24 cellular contexts compared by ENCODE assay signal in genomic region chr22:25453557-25453956, GRCh38.
A peak's percentile ranks its signal among the peaks of the same experiment; 100 is the strongest.
DNase-seq lines count a peak whose midpoint lies in the region; ATAC-seq and TF ChIP-seq lines count a peak whose summit lies in the region.
"Had no signal": no experiment of that assay in that cellular context is flagged by ENCODE, and none has a peak within 500 bp of the region (broad histone marks: within the 10 kb centered on the region; RNA-seq: fewer than 3 reads in every experiment).

No MANE protein-coding gene starts in this region.

- H3K27ac Mint-ChIP-seq in activated naive CD4-positive, alpha-beta T cell treated with anti-CD3 and anti-CD28 coated beads, Interleukin-2, amount 50 U/mL, for 72 hours = peak overlapping the region; percentile 75 to 78
- peak overlapping the region; percentile 79 for H3K27ac Mint-ChIP-seq in activated T-helper 1 cell treated with anti-CD3 and anti-CD28 coated beads, Interleukin-12 subunit alpha, Interleukin-12 subunit beta, Interleukin-2, Interleukin-4 antibody, amounts not matched to agents 30 ng/mL and 10 ng/mL and 1 ng/mL, durations not matched to agents 14 hours and 24 hours and 36 hours
- peak overlapping the region; percentile 76 for H3K27ac Mint-ChIP-seq in neural progenitor cell
- peak overlapping the region; percentile 20 to 83 for H3K27ac Mint-ChIP-seq in stimulated activated naive CD8-positive, alpha-beta T cell treated with anti-CD3 and anti-CD28 coated beads, Interleukin-15, amount 100 ng/mL, for 72 hours
- H3K27ac Mint-ChIP-seq: activated naive CD4-positive, alpha-beta T cell treated with anti-CD3 and anti-CD28 coated beads, Interleukin-2, amount 50 U/mL, for 24 hours; type B pancreatic cell had no signal

- ATAC-seq in activated naive CD4-positive, alpha-beta T cell treated with anti-CD3 and anti-CD28 coated beads, Interleukin-2, amount 50 U/mL, for 72 hours = peak; percentile 77 to 84
- peak; percentile 48 for ATAC-seq in stimulated activated naive CD8-positive, alpha-beta T cell treated with anti-CD3 and anti-CD28 coated beads, Interleukin-15, amount 100 ng/mL, for 72 hours
- no peak for ATAC-seq in GM21529 (IDR thresholded peaks at IDR 0.05; ENCODE audit: unreplicated experiment)
- ATAC-seq: effector memory CD8-positive, alpha-beta T cell; GM12878; K562 had no signal

- DNase-seq in activated naive CD4-positive, alpha-beta T cell treated with anti-CD3 and anti-CD28 coated beads, Interleukin-2, amount 50 U/mL, for 72 hours (ENCODE audit: low spot score in 2 of 2) = no peak
- no peak for DNase-seq in activated naive CD4-positive, alpha-beta T cell (lab: John Stamatoyannopoulos, UW)
- no peak for DNase-seq in activated T-helper 1 cell treated with anti-CD3 and anti-CD28 coated beads, Interleukin-12 subunit alpha, Interleukin-12 subunit beta, Interleukin-2, Interleukin-4 antibody, amounts not matched to agents 30 ng/mL and 10 ng/mL and 1 ng/mL, durations not matched to agents 14 hours and 24 hours and 36 hours (ENCODE audit: low spot score)
- DNase-seq in neural progenitor cell (ENCODE audit: low spot score) (no peak), EL (no peak)
- DNase-seq in stimulated activated naive CD8-positive, alpha-beta T cell treated with anti-CD3 and anti-CD28 coated beads, Interleukin-15, amount 100 ng/mL, for 72 hours = peak in 1 of 2 donors; percentile 24
- DNase-seq: CD8-positive, alpha-beta memory T cell; DMS53; effector memory CD8-positive, alpha-beta T cell; esophagus squamous epithelium; mammary epithelial cell; NCI-H1694; NCI-H2171 treated with DMSO at 0.1 percent for 48 hours; NCI-H748 treated with DMSO at 0.1 percent for 48 hours; nucleus accumbens; OCI-M1; Right ventricle myocardium superior; stomach had no signal

- no peaks in the 10 kb centered on the region for H3K36me3 ChIP-seq in neural progenitor cell

- no peak for TF ChIP-seq CTCF in neural progenitor cell (IDR thresholded peaks at IDR 0.05)

- H3K36me3 Mint-ChIP-seq in activated naive CD4-positive, alpha-beta T cell treated with anti-CD3 and anti-CD28 coated beads, Interleukin-2, amount 50 U/mL, for 72 hours = peaks cover 19 to 41% of the 10 kb centered on the region in 2 donors
- peaks cover 32% of the 10 kb centered on the region for H3K36me3 Mint-ChIP-seq in activated T-helper 1 cell treated with anti-CD3 and anti-CD28 coated beads, Interleukin-12 subunit alpha, Interleukin-12 subunit beta, Interleukin-2, Interleukin-4 antibody, amounts not matched to agents 30 ng/mL and 10 ng/mL and 1 ng/mL, durations not matched to agents 14 hours and 24 hours and 36 hours (ENCODE audit: low read depth)
- H3K36me3 Mint-ChIP-seq in neural progenitor cell = peaks cover 16% of the 10 kb centered on the region

- H3K79me2 ChIP-seq in neural progenitor cell (ENCODE audit: low read depth) = peaks cover 76% of the 10 kb centered on the region

- intact Hi-C loops in activated T-helper 1 cell treated with anti-CD3 and anti-CD28 coated beads, Interleukin-12 subunit alpha, Interleukin-12 subunit beta, Interleukin-2, Interleukin-4 antibody, amounts not matched to agents 30 ng/mL and 10 ng/mL and 1 ng/mL, durations not matched to agents 14 hours and 24 hours and 36 hours (cut with micrococcal nuclease) = loop anchor here (2.0 kb wide), 1 partner anchor 35 kb away; no protein-coding TSS in a partner anchor

- H4K20me1 ChIP-seq in neural progenitor cell (ENCODE audit: low read depth) = peaks cover 68% of the 10 kb centered on the region

- H2AFZ ChIP-seq in neural progenitor cell (replicated peaks) = no peak overlapping the region

- H3K4me3 Mint-ChIP-seq in activated T-helper 1 cell treated with anti-CD3 and anti-CD28 coated beads, Interleukin-12 subunit alpha, Interleukin-12 subunit beta, Interleukin-2, Interleukin-4 antibody, amounts not matched to agents 30 ng/mL and 10 ng/mL and 1 ng/mL, durations not matched to agents 14 hours and 24 hours and 36 hours = peak overlapping the region; percentile 43
- no peak overlapping the region for H3K4me3 Mint-ChIP-seq in neural progenitor cell
- H3K4me3 Mint-ChIP-seq in stimulated activated naive CD8-positive, alpha-beta T cell treated with anti-CD3 and anti-CD28 coated beads, Interleukin-15, amount 100 ng/mL, for 72 hours = peak overlapping the region; percentile 20 to 41
- H3K4me3 Mint-ChIP-seq: activated naive CD4-positive, alpha-beta T cell treated with anti-CD3 and anti-CD28 coated beads, Interleukin-2, amount 50 U/mL, for 24 hours; type B pancreatic cell had no signal

- no peak overlapping the region for H3K4me3 ChIP-seq in neural progenitor cell
- H3K4me3 ChIP-seq: esophagus squamous epithelium, GM12878, K562, smooth muscle cell, stomach had no signal

- no peaks in the 10 kb centered on the region for H3K27me3 Mint-ChIP-seq in activated T-helper 1 cell treated with anti-CD3 and anti-CD28 coated beads, Interleukin-12 subunit alpha, Interleukin-12 subunit beta, Interleukin-2, Interleukin-4 antibody, amounts not matched to agents 30 ng/mL and 10 ng/mL and 1 ng/mL, durations not matched to agents 14 hours and 24 hours and 36 hours (ENCODE audit: insufficient read depth)
- peaks cover 3% of the 10 kb centered on the region for H3K27me3 Mint-ChIP-seq in neural progenitor cell (ENCODE audit: insufficient read depth, low read depth)
- no peaks in the 10 kb centered on the region for H3K27me3 Mint-ChIP-seq in stimulated activated naive CD8-positive, alpha-beta T cell treated with anti-CD3 and anti-CD28 coated beads, Interleukin-15, amount 100 ng/mL, for 72 hours
- H3K27me3 Mint-ChIP-seq: activated naive CD4-positive, alpha-beta T cell treated with anti-CD3 and anti-CD28 coated beads, Interleukin-2, amount 50 U/mL, for 24 hours; CD8-positive, alpha-beta memory T cell; effector memory CD8-positive, alpha-beta T cell; type B pancreatic cell had no signal

- no peaks in the 10 kb centered on the region for H3F3A ChIP-seq in neural progenitor cell (ENCODE audit: low read depth)

- H3K27ac ChIP-seq in neural progenitor cell = no peak overlapping the region
- H3K27ac ChIP-seq: esophagus squamous epithelium, stomach had no signal

- no peaks in the 10 kb centered on the region for H3K9me3 Mint-ChIP-seq in activated naive CD4-positive, alpha-beta T cell treated with anti-CD3 and anti-CD28 coated beads, Interleukin-2, amount 50 U/mL, for 72 hours
- H3K9me3 Mint-ChIP-seq in activated T-helper 1 cell treated with anti-CD3 and anti-CD28 coated beads, Interleukin-12 subunit alpha, Interleukin-12 subunit beta, Interleukin-2, Interleukin-4 antibody, amounts not matched to agents 30 ng/mL and 10 ng/mL and 1 ng/mL, durations not matched to agents 14 hours and 24 hours and 36 hours = no peaks in the 10 kb centered on the region
- H3K9me3 Mint-ChIP-seq in neural progenitor cell = no peaks in the 10 kb centered on the region
- no peaks in the 10 kb centered on the region for H3K9me3 Mint-ChIP-seq in stimulated activated naive CD8-positive, alpha-beta T cell treated with anti-CD3 and anti-CD28 coated beads, Interleukin-15, amount 100 ng/mL, for 72 hours
- H3K9me3 Mint-ChIP-seq: activated naive CD4-positive, alpha-beta T cell treated with anti-CD3 and anti-CD28 coated beads, Interleukin-2, amount 50 U/mL, for 24 hours; CD8-positive, alpha-beta memory T cell; effector memory CD8-positive, alpha-beta T cell; type B pancreatic cell had no signal

- H3K9ac ChIP-seq in neural progenitor cell = no peak overlapping the region

- no peaks in the 10 kb centered on the region for H3K27me3 ChIP-seq in neural progenitor cell
- H3K27me3 ChIP-seq: esophagus squamous epithelium, stomach had no signal

- no peak overlapping the region for H3K4me2 ChIP-seq in neural progenitor cell
- H3K4me2 ChIP-seq: smooth muscle cell had no signal

- H3K4me1 Mint-ChIP-seq in activated T-helper 1 cell treated with anti-CD3 and anti-CD28 coated beads, Interleukin-12 subunit alpha, Interleukin-12 subunit beta, Interleukin-2, Interleukin-4 antibody, amounts not matched to agents 30 ng/mL and 10 ng/mL and 1 ng/mL, durations not matched to agents 14 hours and 24 hours and 36 hours (ENCODE audit: low read depth) = peaks cover 55% of the 10 kb centered on the region
- H3K4me1 Mint-ChIP-seq in neural progenitor cell = peaks cover 20% of the 10 kb centered on the region
- peaks cover 58% of the 10 kb centered on the region for H3K4me1 Mint-ChIP-seq in stimulated activated naive CD8-positive, alpha-beta T cell treated with anti-CD3 and anti-CD28 coated beads, Interleukin-15, amount 100 ng/mL, for 72 hours

- peaks cover 9% of the 10 kb centered on the region for H3K4me1 ChIP-seq in neural progenitor cell

- H3K9me3 ChIP-seq in neural progenitor cell (ENCODE audit: low read depth) = no peaks in the 10 kb centered on the region
- H3K9me3 ChIP-seq: esophagus squamous epithelium, stomach had no signal
